In the genomic region with DNA sequence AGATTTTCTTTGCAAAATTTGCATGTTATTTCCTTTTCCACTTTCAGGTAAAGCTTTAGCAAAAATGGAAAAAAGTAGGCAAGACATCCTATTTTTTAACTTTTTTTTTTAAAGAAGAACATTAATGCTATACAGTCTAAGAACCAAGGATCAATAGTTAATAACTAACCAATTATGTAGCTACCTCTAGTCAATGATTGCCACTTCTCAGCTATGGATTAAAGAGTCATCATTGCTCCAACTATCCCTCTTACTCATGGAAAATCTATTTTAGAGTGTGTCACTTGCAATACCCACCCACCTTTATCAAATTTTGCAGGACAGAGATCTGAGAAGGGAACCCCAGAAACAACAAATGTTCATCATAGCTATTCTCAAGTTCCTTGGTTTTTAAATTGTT, we compare ENCODE assay signal across 23 cellular contexts.
"Had no signal": no experiment of that assay in that cellular context is flagged by ENCODE, and none has a peak within 500 bp of the region (broad histone marks: within the 10 kb centered on the region; RNA-seq: fewer than 3 reads in every experiment).

No MANE protein-coding gene starts in this region.

- DNase-seq: dorsolateral prefrontal cortex; effector CD4-positive, alpha-beta T cell; foreskin fibroblast; gastrocnemius medialis; head of caudate nucleus; left cardiac atrium; left lung; mesenchymal stem cell; naive thymus-derived CD4-positive, alpha-beta T cell; nephron progenitor cell; nucleus accumbens; right cardiac atrium; sigmoid colon; stimulated activated CD4-positive, alpha-beta T cell treated with anti-CD3 and anti-CD28 coated beads, Interleukin-2, amount 100 ng/mL, for 24 hours; stimulated activated CD4-positive, alpha-beta T cell treated with anti-CD3 and anti-CD28 coated beads, Interleukin-4, amount 100 ng/mL, for 24 hours; stimulated activated naive CD4-positive, alpha-beta T cell treated with Interleukin-2 at 50 U/mL for 16 hours; stomach; upper lobe of left lung had no signal

- H3K27me3 ChIP-seq: dorsolateral prefrontal cortex, gastrocnemius medialis, left lung, sigmoid colon, stomach, tibial nerve, upper lobe of left lung had no signal

- H3K36me3 ChIP-seq: gastrocnemius medialis, left lung, prostate gland, sigmoid colon, stomach, thoracic aorta, upper lobe of left lung had no signal

- ATAC-seq: esophagus mucosa; gastrocnemius medialis; left cardiac atrium; left lung; naive thymus-derived CD4-positive, alpha-beta T cell; right cardiac atrium; stimulated activated effector memory CD8-positive, alpha-beta T cell treated with anti-CD3 and anti-CD28 coated beads, Interleukin-12 subunit alpha, Interleukin-12 subunit beta, amount 100 ng/mL, for 72 hours had no signal

- H3K4me3 ChIP-seq: dorsolateral prefrontal cortex, gastrocnemius medialis, left lung, prostate gland, sigmoid colon, stomach, thoracic aorta, tibial nerve, upper lobe of left lung had no signal
